ENCODE assay signal across 8 cellular contexts in the genomic region with DNA sequence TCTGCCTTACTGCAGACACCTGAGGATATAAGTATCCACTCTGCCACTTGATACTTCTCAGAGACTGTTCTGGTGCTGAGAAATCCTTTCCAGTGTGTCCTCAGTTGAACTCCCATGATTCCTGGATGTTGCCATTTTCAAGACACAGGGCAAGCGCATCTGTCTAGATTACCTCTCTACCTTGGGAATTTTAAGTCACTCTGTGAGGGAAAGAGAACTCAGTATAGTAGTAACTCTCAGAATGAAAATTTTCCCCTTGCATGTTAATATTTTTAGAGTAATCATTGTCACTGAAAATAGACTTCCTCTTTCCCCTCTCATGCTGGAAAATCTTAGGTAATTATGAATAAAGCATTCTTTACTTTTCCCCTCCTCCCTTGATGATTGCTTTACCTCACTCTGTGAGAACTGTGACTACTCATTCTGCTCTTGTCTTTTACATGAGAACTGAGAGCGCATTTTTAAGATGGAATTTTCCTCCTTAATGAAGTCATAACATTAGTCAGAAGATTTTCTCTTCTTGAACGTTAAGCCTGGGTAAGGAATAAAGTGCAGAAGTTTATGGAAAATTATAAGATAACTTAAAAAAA. TPM values are rescaled to one million over a fixed set of nuclear protein-coding genes. Genes with fewer than 3 reads are reported as not detected.
DNase-seq lines count a peak whose midpoint lies in the region; ATAC-seq, FAIRE-seq and TF ChIP-seq lines count a peak whose summit lies in the region.

No MANE protein-coding gene starts in this region.

- in situ Hi-C loops in IMR-90 (cut with MboI; ENCODE audit: low sequenced_read_pairs) = no loop called here
- in situ Hi-C loops in ACHN (cut with HindIII; ENCODE audit: low pct_ligation_motif_present, low pct_unique_long_range_greater_than_20kb, low sequenced_read_pairs) = no loop called here

- H2AK9ac ChIP-seq in IMR-90 (replicated peaks; ENCODE audit: low read depth, low read length, poor library complexity) = no peak overlapping the region

- no peak for FAIRE-seq in urothelium cell line (lab: Jason Lieb, UNC)

- TF ChIP-seq CTCF in IMR-90 (conservative IDR thresholded peaks at IDR 0.05; ENCODE audit: low read depth, low read length) = no peak
- no peak for TF ChIP-seq CTCF in cardiac fibroblast (IDR thresholded peaks at IDR 0.05; ENCODE audit: low read depth, low read length)

- peaks cover 3% of the 10 kb centered on the region; the same call in 1 of the 2 replicates for H3K9me1 ChIP-seq in IMR-90 (ENCODE audit: insufficient read depth, low read length)

- peak; percentile 54 for ATAC-seq in GM21423 (IDR thresholded peaks at IDR 0.05; ENCODE audit: unreplicated experiment)
- ATAC-seq in IMR-90 (ENCODE audit: low read depth) = peak; percentile 33

- intact Hi-C loops in IMR-90 (cut with micrococcal nuclease) = loop anchor here (5.0 kb wide), 1 partner anchor 44 kb away; a partner anchor contains a TSS

- no peak overlapping the region for H3K14ac ChIP-seq in IMR-90 (replicated peaks; ENCODE audit: low read depth, low read length)

- peak overlapping the region in 1 of 7 donors; percentile 57 for H3K4me3 Mint-ChIP-seq in CD8-positive, alpha-beta memory T cell

- H3K27me3 ChIP-seq in IMR-90 (ENCODE audit: control insufficient read depth, insufficient read depth, low read length) (no peaks in the 10 kb centered on the region), skeletal muscle satellite cell (ENCODE audit: control insufficient read depth, insufficient read depth, low read length) (no peaks in the 10 kb centered on the region)
- no peaks in the 10 kb centered on the region for H3K27me3 ChIP-seq in CD8-positive, alpha-beta memory T cell (ENCODE audit: insufficient read depth, low read length, poor library complexity, severe bottlenecking)

- peak; percentile 11 for DNase-seq in GM03348 (ENCODE audit: low spot score)
- DNase-seq in IMR-90 = peak; percentile 72
- DNase-seq in cardiac fibroblast (ENCODE audit: low read depth in 2 of 2) = peak; percentile 32 to 83
- DNase-seq in urothelium cell line (ENCODE audit: low spot score) = no peak
- no peak for DNase-seq in ACHN
- DNase-seq in CD8-positive, alpha-beta memory T cell = no peak

- no peak overlapping the region for H3K27ac Mint-ChIP-seq in CD8-positive, alpha-beta memory T cell

- H3K4me1 Mint-ChIP-seq in CD8-positive, alpha-beta memory T cell = peaks cover 21 to 60% (median 56%) of the 10 kb centered on the region in 3 donors

- H4K20me1 ChIP-seq in IMR-90 (ENCODE audit: insufficient read depth, low read length) = peaks cover 3% of the 10 kb centered on the region; the same call in 1 of the 2 replicates

- H3K23ac ChIP-seq in IMR-90 (ENCODE audit: low read depth, low read length) = no peak overlapping the region

- peaks cover 13 to 31% of the 10 kb centered on the region in 2 experiments for H3K79me1 ChIP-seq in IMR-90 (ENCODE audit: low read depth in 1 of 2, low read length in 2 of 2)

- H2BK15ac ChIP-seq in IMR-90 (ENCODE audit: low read depth, low read length) = no peak overlapping the region

- no peak overlapping the region for H3K27ac ChIP-seq in IMR-90 (ENCODE audit: insufficient read depth, low read length)
- H3K27ac ChIP-seq in CD8-positive, alpha-beta memory T cell (ENCODE audit: low read depth, low read length) = no peak overlapping the region

- peaks cover 0 to 30% (median 25%) of the 10 kb centered on the region in 3 donors for H3K36me3 Mint-ChIP-seq in CD8-positive, alpha-beta memory T cell

- TF ChIP-seq POLR2A in IMR-90 (IDR thresholded peaks at IDR 0.05; ENCODE audit: low read depth, low read length) = no peak

- peaks cover 9% of the 10 kb centered on the region for H3K4me1 ChIP-seq in IMR-90 (ENCODE audit: control insufficient read depth, insufficient read depth, low read length)
- H3K4me1 ChIP-seq in skeletal muscle satellite cell (ENCODE audit: control insufficient read depth, insufficient read depth, low read length) = peaks cover 59% of the 10 kb centered on the region
- H3K4me1 ChIP-seq in CD8-positive, alpha-beta memory T cell (ENCODE audit: insufficient read depth, low read length) = no peaks in the 10 kb centered on the region

- no peak overlapping the region for H3K4me3 ChIP-seq in IMR-90 (ENCODE audit: insufficient read depth, low read depth, low read length)
- no peak overlapping the region for H3K4me3 ChIP-seq in cardiac fibroblast (replicated peaks in 1 of 2; ENCODE audit: low read depth in 2 of 2, low read length in 2 of 2)
- H3K4me3 ChIP-seq in skeletal muscle satellite cell (ENCODE audit: low read length) = no peak overlapping the region
- H3K4me3 ChIP-seq in CD8-positive, alpha-beta memory T cell (ENCODE audit: low read length) = no peak overlapping the region

- no peaks in the 10 kb centered on the region for H3K27me3 Mint-ChIP-seq in CD8-positive, alpha-beta memory T cell

- peak overlapping the region; percentile 60; the same call in 1 of the 2 replicates for H3K18ac ChIP-seq in IMR-90 (ENCODE audit: low read depth, low read length)

- H2BK120ac ChIP-seq in IMR-90 (ENCODE audit: low read depth, low read length) = 0 out of 2 replicates have a peak overlapping the region, but pooled peaks have one; percentile 47

- no peak overlapping the region for H2AFZ ChIP-seq in IMR-90 (replicated peaks; ENCODE audit: low read length, poor library complexity)

- peaks cover 5% of the 10 kb centered on the region for H3K36me3 ChIP-seq in IMR-90 (ENCODE audit: control insufficient read depth, insufficient read depth, low read length)
- H3K36me3 ChIP-seq in skeletal muscle satellite cell (ENCODE audit: insufficient read depth, low read length) = no peaks in the 10 kb centered on the region
- H3K36me3 ChIP-seq in CD8-positive, alpha-beta memory T cell (ENCODE audit: insufficient read depth, low read length) = peaks cover 4% of the 10 kb centered on the region

- 0 out of 2 replicates have a peak overlapping the region, but pooled peaks have one; percentile 66 for H3K4ac ChIP-seq in IMR-90 (ENCODE audit: low read depth, low read length)

- no peaks in the 10 kb centered on the region for H3K9me3 Mint-ChIP-seq in CD8-positive, alpha-beta memory T cell

- CTCF ChIA-PET in IMR-90 (lab: Yijun Ruan, JAX) = interaction anchor here (1.1 kb wide), 1 partner anchor 29 kb away, joined by 3 read pairs; no protein-coding TSS in a partner anchor
- CTCF ChIA-PET in CD8-positive, alpha-beta memory T cell (lab: Charles Lee) = no interaction called here

- POLR2A ChIA-PET in IMR-90 (lab: Charles Lee; ENCODE audit: unreplicated experiment) = no interaction called here
- POLR2A ChIA-PET in CD8-positive, alpha-beta memory T cell (lab: Charles Lee) = no interaction called here

- WGBS in IMR-90 (ENCODE audit: extremely low coverage in 2 of 2, insufficient read length in 1 of 2), 2 experiments = no CpG with 5 or more reads among the region's 3 CpGs

- no peak for TF ChIP-seq RAD21 in IMR-90 (IDR thresholded peaks at IDR 0.05; ENCODE audit: low read length)

- H2BK20ac ChIP-seq in IMR-90 (ENCODE audit: low read depth, low read length) = no peak overlapping the region

- no peak overlapping the region for H2AK5ac ChIP-seq in IMR-90 (ENCODE audit: low read depth, low read length)

- H4K5ac ChIP-seq in IMR-90 (ENCODE audit: low read depth, low read length) = peak overlapping the region; percentile 71; the same call in 1 of the 2 replicates

- no TSS peak for BruUV-seq in IMR-90 (replicated peaks; lab: Mats Ljungman, UMichigan)

- H4K91ac ChIP-seq in IMR-90 (ENCODE audit: insufficient read depth, low read depth, low read length) = no peak overlapping the region; the same call in 1 of the 2 replicates

- dilution Hi-C loops in IMR-90 (cut with HindIII; ENCODE audit: low sequenced_read_pairs, unreplicated experiment) = no loop called here

- H4K8ac ChIP-seq in IMR-90 (ENCODE audit: low read depth in 2 of 2, low read length in 2 of 2) = peak overlapping the region in 1 of 2 experiments; percentile 56; a peak in 1 of 4 replicates

- no peak overlapping the region for H3K56ac ChIP-seq in IMR-90 (ENCODE audit: extremely low read depth, insufficient read depth, low read length)

- peak overlapping the region; percentile 77 for H2BK5ac ChIP-seq in IMR-90 (ENCODE audit: low read depth, low read length, poor library complexity, severe bottlenecking)

- H3K9me3 ChIP-seq in IMR-90 (ENCODE audit: control insufficient read depth, insufficient read depth, low read length) (no peaks in the 10 kb centered on the region), skeletal muscle satellite cell (replicated peaks; ENCODE audit: low read length) (no peaks in the 10 kb centered on the region)
- no peaks in the 10 kb centered on the region for H3K9me3 ChIP-seq in CD8-positive, alpha-beta memory T cell (ENCODE audit: low read length)

- H3K9ac ChIP-seq in IMR-90 (ENCODE audit: low read depth, low read length) (no peak overlapping the region), skeletal muscle satellite cell (ENCODE audit: low read depth, low read length) (no peak overlapping the region)

- H3K4me2 ChIP-seq in IMR-90 (ENCODE audit: low read depth, low read length) = peak overlapping the region; percentile 59; the same call in 1 of the 2 replicates
- H3K4me2 ChIP-seq in skeletal muscle satellite cell (ENCODE audit: low read length) = peak overlapping the region; percentile 8

TF ChIP-seq in IMR-90, 13 proteins besides CTCF, POLR2A, EP300 and RAD21:
- TF ChIP-seq CEBPB (IDR thresholded peaks at IDR 0.05; ENCODE audit: low read depth, low read length) (0 out of 2 replicates have a peak, but pooled peaks have one; percentile 2), FOS (IDR thresholded peaks at IDR 0.05; ENCODE audit: low read depth, low read length) (no peak)

RNA-seq across cellular contexts. Expression of a gene that starts 45.0 kb away (rescaled TPM):
- 22.8 and 25.3 TPM in 2 replicates for total RNA-seq in IMR-90 (2012; rRNA removed)
- polyA plus RNA-seq in IMR-90 (2012; rRNA removed) = 5.3 and 5.6 TPM in 2 replicates
- 1.2 and 1.3 TPM in 2 replicates for polyA plus RNA-seq in IMR-90 (2012; cell fraction: cytosol; rRNA removed)
- 3.3 and 18.9 TPM in 2 replicates for polyA plus RNA-seq in IMR-90 (2012; cell fraction: nucleus; rRNA removed; ENCODE audit: low replicate concordance)
- total RNA-seq in skeletal muscle satellite cell (2012; rRNA removed) = 7.9 and 10.6 TPM in 2 replicates
- 10 to 100 TPM; 25.8 to 28.0 TPM for total RNA-seq in CD8-positive, alpha-beta memory T cell
- 13.8 TPM for polyA plus RNA-seq in CD8-positive, alpha-beta memory T cell

Comparison
In these comparisons a context has a peak if more than half of its experiments do, and no peak if none do; other contexts are left out.
1. DNase-seq: peak in GM03348 (single experiment), IMR-90 (single experiment) and cardiac fibroblast (2 of 2); none in urothelium cell line (single experiment), ACHN (single experiment) and CD8-positive, alpha-beta memory T cell (0 of 5).